ENCODE assay signal across 9 cellular contexts in the genomic region with DNA sequence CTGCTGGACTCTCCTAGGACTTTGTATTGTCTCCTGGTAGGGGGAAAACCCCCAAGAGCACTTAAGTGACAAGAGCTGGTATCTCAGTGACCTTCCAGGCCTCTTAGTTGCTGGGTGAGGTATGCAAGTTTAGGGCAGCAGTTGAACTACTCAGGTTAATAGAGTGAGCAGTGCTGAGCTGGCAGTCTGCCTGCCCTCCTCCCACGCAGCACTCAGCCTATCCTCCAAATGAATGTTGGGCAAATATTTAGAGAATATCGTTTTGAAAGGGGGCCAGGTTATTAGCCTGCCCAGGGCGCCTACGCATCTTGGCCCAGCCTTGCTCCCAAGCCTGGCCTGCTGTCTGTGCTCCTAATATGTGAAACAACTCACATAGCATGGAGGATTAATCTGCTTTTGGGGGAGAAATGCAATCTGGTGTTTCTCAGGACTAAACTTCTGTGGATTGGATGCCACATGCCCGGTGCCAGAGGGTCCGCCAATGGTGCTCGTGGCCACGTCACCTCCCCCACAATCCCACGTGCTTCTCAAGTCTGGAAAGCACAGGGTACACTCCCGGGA.
DNase-seq lines count a peak whose midpoint lies in the region; ATAC-seq and TF ChIP-seq lines count a peak whose summit lies in the region.
"Had no signal": no experiment of that assay in that cellular context is flagged by ENCODE, and none has a peak within 500 bp of the region (broad histone marks: within the 10 kb centered on the region; RNA-seq: fewer than 3 reads in every experiment).

No MANE protein-coding gene starts in this region.

- 21 to 31% methylated on average over 7 to 10 of the region's 10 CpGs for WGBS in testis, 2 donors

- CTCF ChIA-PET in WTC11 (lab: Charles Lee): no interaction called here
- CTCF ChIA-PET in activated CD4-positive, alpha-beta memory T cell treated with anti-CD3 and anti-CD28 coated beads, Interleukin-2, amount 10 ng/mL, durations not matched to agents 7 days and 5 days (lab: Charles Lee): no interaction called here

- H3K27me3 Mint-ChIP-seq in WTC11 (ENCODE audit: low read depth): peaks cover 2% of the 10 kb centered on the region
- peaks cover 4% of the 10 kb centered on the region for H3K27me3 Mint-ChIP-seq in activated CD4-positive, alpha-beta memory T cell treated with anti-CD3 and anti-CD28 coated beads, Interleukin-2, amount 10 ng/mL, durations not matched to agents 7 days and 5 days
- no peaks in the 10 kb centered on the region for H3K27me3 Mint-ChIP-seq in activated T-cell treated with anti-CD3 and anti-CD28 coated beads, Interleukin-2, amount 50 U/mL, for 72 hours (ENCODE audit: low read depth)

- TF ChIP-seq POLR2A in testis (IDR thresholded peaks at IDR 0.05): no peak

- H3K27me3 ChIP-seq in testis: no peaks in the 10 kb centered on the region

- no peaks in the 10 kb centered on the region for H3K9me3 ChIP-seq in testis

- no peaks in the 10 kb centered on the region for H3K36me3 ChIP-seq in testis (ENCODE audit: low read depth, missing control alignments)

- peak overlapping the region in 1 of 2 donors; percentile 43 for H3K27ac ChIP-seq in testis
- H3K27ac ChIP-seq: KMS-11 had no signal

- peak; percentile 53 for DNase-seq in HT-29 (ENCODE audit: low spot score)
- no peak for DNase-seq in WTC11 (ENCODE audit: low spot score)
- DNase-seq in left cardiac atrium: peak; percentile 80
- peak; percentile 66 for DNase-seq in testis
- DNase-seq in activated CD4-positive, alpha-beta memory T cell treated with anti-CD3 and anti-CD28 coated beads, Interleukin-2, amount 10 ng/mL, durations not matched to agents 7 days and 5 days: no peak
- DNase-seq in activated T-cell treated with anti-CD3 and anti-CD28 coated beads, Interleukin-2, amount 50 U/mL, for 72 hours: no peak
- DNase-seq in NCI-H187 treated with DMSO at 0.1 percent for 48 hours (lab: John Stamatoyannopoulos, UW): no peak

- H3K9me3 Mint-ChIP-seq in WTC11: no peaks in the 10 kb centered on the region
- H3K9me3 Mint-ChIP-seq in activated CD4-positive, alpha-beta memory T cell treated with anti-CD3 and anti-CD28 coated beads, Interleukin-2, amount 10 ng/mL, durations not matched to agents 7 days and 5 days: no peaks in the 10 kb centered on the region
- H3K9me3 Mint-ChIP-seq in activated T-cell treated with anti-CD3 and anti-CD28 coated beads, Interleukin-2, amount 50 U/mL, for 72 hours: no peaks in the 10 kb centered on the region

- H3K27ac Mint-ChIP-seq in WTC11: no peak overlapping the region
- no peak overlapping the region for H3K27ac Mint-ChIP-seq in activated CD4-positive, alpha-beta memory T cell treated with anti-CD3 and anti-CD28 coated beads, Interleukin-2, amount 10 ng/mL, durations not matched to agents 7 days and 5 days
- no peak overlapping the region for H3K27ac Mint-ChIP-seq in activated T-cell treated with anti-CD3 and anti-CD28 coated beads, Interleukin-2, amount 50 U/mL, for 72 hours

- peak; percentile 22; the same call in 1 of the 2 replicates for ATAC-seq in WTC11
- peak; percentile 77 to 92 for ATAC-seq in left cardiac atrium
- ATAC-seq in GM18873 (IDR thresholded peaks at IDR 0.05; ENCODE audit: low FRiP score, unreplicated experiment): no peak
- no peak for ATAC-seq in activated T-cell treated with anti-CD3 and anti-CD28 coated beads, Interleukin-2, amount 50 U/mL, for 72 hours (replicated peaks in 1 of 2)

- POLR2A ChIA-PET in WTC11 (lab: Charles Lee): no interaction called here
- POLR2A ChIA-PET in activated CD4-positive, alpha-beta memory T cell treated with anti-CD3 and anti-CD28 coated beads, Interleukin-2, amount 10 ng/mL, durations not matched to agents 7 days and 5 days (lab: Charles Lee): no interaction called here

- H3K36me3 Mint-ChIP-seq in WTC11: no peaks in the 10 kb centered on the region
- no peaks in the 10 kb centered on the region for H3K36me3 Mint-ChIP-seq in activated CD4-positive, alpha-beta memory T cell treated with anti-CD3 and anti-CD28 coated beads, Interleukin-2, amount 10 ng/mL, durations not matched to agents 7 days and 5 days (ENCODE audit: low read depth)
- H3K36me3 Mint-ChIP-seq in activated T-cell treated with anti-CD3 and anti-CD28 coated beads, Interleukin-2, amount 50 U/mL, for 72 hours (ENCODE audit: insufficient read depth in 2 of 2): no peaks in the 10 kb centered on the region

- TF ChIP-seq CTCF in WTC11 (IDR thresholded peaks at IDR 0.05) (no peak), testis (IDR thresholded peaks at IDR 0.05) (no peak)

- no peak overlapping the region for H3K4me3 Mint-ChIP-seq in WTC11
- no peak overlapping the region for H3K4me3 Mint-ChIP-seq in activated CD4-positive, alpha-beta memory T cell treated with anti-CD3 and anti-CD28 coated beads, Interleukin-2, amount 10 ng/mL, durations not matched to agents 7 days and 5 days
- H3K4me3 Mint-ChIP-seq in activated T-cell treated with anti-CD3 and anti-CD28 coated beads, Interleukin-2, amount 50 U/mL, for 72 hours: no peak overlapping the region

- H3K4me1 Mint-ChIP-seq in WTC11: peaks cover 16% of the 10 kb centered on the region
- H3K4me1 Mint-ChIP-seq in activated CD4-positive, alpha-beta memory T cell treated with anti-CD3 and anti-CD28 coated beads, Interleukin-2, amount 10 ng/mL, durations not matched to agents 7 days and 5 days: no peaks in the 10 kb centered on the region
- H3K4me1 Mint-ChIP-seq in activated T-cell treated with anti-CD3 and anti-CD28 coated beads, Interleukin-2, amount 50 U/mL, for 72 hours (ENCODE audit: low read depth): no peaks in the 10 kb centered on the region

- H3K4me1 ChIP-seq in testis: peaks cover 17% of the 10 kb centered on the region

- intact Hi-C loops in left cardiac atrium (cut with DNase I): no loop called here
- intact Hi-C loops in testis (cut with DNase I; ENCODE audit: low total_unique reads): no loop called here

- H3K4me3 ChIP-seq in testis: no peak overlapping the region

TF ChIP-seq in WTC11, 78 proteins besides CTCF, POLR2A, EP300 and RAD21:
- TF ChIP-seq EMX1 (CRISPR knock-in tag; IDR thresholded peaks at IDR 0.05) (no peak), SMAD3 (CRISPR knock-in tag; IDR thresholded peaks at IDR 0.05; ENCODE audit: borderline replicate concordance) (no peak), FOXP1 (CRISPR knock-in tag; IDR thresholded peaks at IDR 0.05; ENCODE audit: borderline replicate concordance) (no peak), RORB (CRISPR knock-in tag; IDR thresholded peaks at IDR 0.05) (no peak)

Comparison
In these comparisons a context has a peak if more than half of its experiments do, and no peak if none do; other contexts are left out.
1. DNase-seq: peak in HT-29 (single experiment), left cardiac atrium (single experiment) and testis (single experiment); none in WTC11 (single experiment), activated CD4-positive, alpha-beta memory T cell treated with anti-CD3 and anti-CD28 coated beads, Interleukin-2, amount 10 ng/mL, durations not matched to agents 7 days and 5 days (single experiment), activated T-cell treated with anti-CD3 and anti-CD28 coated beads, Interleukin-2, amount 50 U/mL, for 72 hours (0 of 2) and NCI-H187 treated with DMSO at 0.1 percent for 48 hours (single experiment).
2. ATAC-seq: peak in WTC11 (single experiment) and left cardiac atrium (2 of 2); none in GM18873 (single experiment) and activated T-cell treated with anti-CD3 and anti-CD28 coated beads, Interleukin-2, amount 50 U/mL, for 72 hours (0 of 2).